18 cellular contexts compared by ENCODE assay signal in the genomic region with DNA sequence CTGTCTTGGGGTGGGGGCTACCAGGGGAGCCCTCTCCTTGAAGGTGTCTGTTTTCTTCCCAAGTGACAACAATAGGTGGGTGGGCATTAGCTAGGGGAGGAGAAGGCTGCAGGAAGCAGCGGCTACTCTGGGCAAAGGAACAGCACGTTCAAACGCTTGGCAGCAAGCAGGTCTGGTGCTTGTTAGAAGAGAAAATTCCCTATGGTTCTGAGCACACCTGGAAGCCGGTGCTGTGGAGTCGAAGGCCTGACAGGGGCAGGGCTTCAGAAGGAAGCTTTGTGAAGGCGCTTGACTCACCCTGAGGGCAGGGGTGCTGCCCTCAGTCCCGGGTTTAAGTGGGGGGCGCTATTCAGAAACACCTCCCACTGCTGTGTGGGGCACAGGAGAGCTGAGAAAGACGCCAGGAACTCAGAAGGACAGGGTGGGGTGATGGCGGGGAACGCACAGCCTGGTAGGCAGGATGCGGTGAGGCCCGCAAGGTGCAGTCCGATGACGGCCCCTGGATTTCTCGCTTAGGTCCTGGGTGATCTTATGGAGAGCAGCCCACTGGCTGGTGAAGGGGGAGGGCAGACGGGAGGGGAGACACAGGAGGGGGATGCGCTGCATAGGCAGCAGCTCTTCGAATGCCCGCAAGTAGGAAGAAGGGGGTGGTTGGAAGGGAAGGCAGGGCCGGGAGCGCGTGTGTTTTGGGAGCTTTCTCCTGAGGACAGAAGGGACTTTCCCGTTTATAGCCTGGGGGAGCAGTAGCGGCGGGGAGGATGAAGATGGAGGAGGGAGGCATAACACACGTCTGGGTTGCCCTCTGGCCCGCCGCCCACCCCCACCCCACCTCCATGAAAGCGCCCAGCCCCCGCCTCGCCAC. TPM values are rescaled to one million over a fixed set of nuclear protein-coding genes. Genes with fewer than 3 reads are reported as not detected.
DNase-seq lines count a peak whose midpoint lies in the region; ATAC-seq and TF ChIP-seq lines count a peak whose summit lies in the region.
"Had no signal": no experiment of that assay in that cellular context is flagged by ENCODE, and none has a peak within 500 bp of the region (broad histone marks: within the 10 kb centered on the region; RNA-seq: fewer than 3 reads in every experiment).

No MANE protein-coding gene starts in this region.

- H3K4me1 ChIP-seq in IMR-90 (ENCODE audit: control insufficient read depth, insufficient read depth, low read length) (peaks cover 4% of the 10 kb centered on the region; the same call in 1 of the 2 replicates), sigmoid colon (peaks cover 0 to 43% (median 28%) of the 10 kb centered on the region in 4 donors), ovary (ENCODE audit: insufficient read depth) (peaks cover 5% of the 10 kb centered on the region)

- H2AFZ ChIP-seq in IMR-90 (replicated peaks; ENCODE audit: low read length, poor library complexity): peak overlapping the region; percentile 58

- H2AK9ac ChIP-seq in IMR-90 (replicated peaks; ENCODE audit: low read depth, low read length, poor library complexity): no peak overlapping the region

- no peak for TF ChIP-seq RAD21 in IMR-90 (IDR thresholded peaks at IDR 0.05; ENCODE audit: low read length)

- POLR2A ChIA-PET in IMR-90 (lab: Charles Lee; ENCODE audit: unreplicated experiment): interaction anchor here (0.7 kb wide), 1 partner anchor 53 kb away, joined by 5 read pairs; a partner anchor contains a TSS

- H3K4ac ChIP-seq in IMR-90 (ENCODE audit: low read depth, low read length): no peak overlapping the region

- TF ChIP-seq POLR2A in IMR-90 (IDR thresholded peaks at IDR 0.05; ENCODE audit: low read depth, low read length) (no peak), sigmoid colon (IDR thresholded peaks at IDR 0.05) (no peak), ovary (IDR thresholded peaks at IDR 0.05) (no peak)

- H3K27ac Mint-ChIP-seq in activated naive CD4-positive, alpha-beta T cell treated with anti-CD3 and anti-CD28 coated beads, Interleukin-2, amount 50 U/mL, for 24 hours: peak overlapping the region; percentile 52
- no peak overlapping the region for H3K27ac Mint-ChIP-seq in activated T-cell treated with anti-CD3 and anti-CD28 coated beads, Interleukin-2, amount 50 U/mL, for 72 hours

- 72% methylated on average over 11 of the region's 32 CpGs; no CpG with 5 or more reads in 1 of the 2 experiments for WGBS in IMR-90 (ENCODE audit: extremely low coverage in 2 of 2, insufficient read length in 1 of 2), 2 experiments
- WGBS in sigmoid colon, 2 donors: 66 to 71% methylated on average over 32 of the region's 32 CpGs
- 67 to 72% (median 70%) methylated on average over 32 of the region's 32 CpGs for WGBS in ovary, 3 donors

- H3K27me3 ChIP-seq in IMR-90 (ENCODE audit: control insufficient read depth, insufficient read depth, low read length) (no peaks in the 10 kb centered on the region), sigmoid colon (peaks cover 0 to 5% (median 0%) of the 10 kb centered on the region in 3 donors), ovary (no peaks in the 10 kb centered on the region)

- H4K91ac ChIP-seq in IMR-90 (ENCODE audit: insufficient read depth, low read depth, low read length): no peak overlapping the region

- TF ChIP-seq CTCF in IMR-90 (conservative IDR thresholded peaks at IDR 0.05; ENCODE audit: low read depth, low read length) (no peak), sigmoid colon (IDR thresholded peaks at IDR 0.05) (no peak), ovary (IDR thresholded peaks at IDR 0.05) (no peak)

- H2BK15ac ChIP-seq in IMR-90 (ENCODE audit: low read depth, low read length): no peak overlapping the region

- H3K18ac ChIP-seq in IMR-90 (ENCODE audit: low read depth, low read length): no peak overlapping the region

- no peak overlapping the region for H3K56ac ChIP-seq in IMR-90 (ENCODE audit: extremely low read depth, insufficient read depth, low read length)

- peaks cover 2% of the 10 kb centered on the region; the same call in 1 of the 2 replicates for H3K36me3 ChIP-seq in IMR-90 (ENCODE audit: control insufficient read depth, insufficient read depth, low read length)
- H3K36me3 ChIP-seq in sigmoid colon: peaks cover 0 to 2% (median under 1%) of the 10 kb centered on the region in 4 donors
- H3K36me3 ChIP-seq in ovary: no peaks in the 10 kb centered on the region

- no peak overlapping the region for H3K23ac ChIP-seq in IMR-90 (ENCODE audit: low read depth, low read length)

- H3K9me1 ChIP-seq in IMR-90 (ENCODE audit: insufficient read depth, low read length): no peaks in the 10 kb centered on the region; the same call in 1 of the 2 replicates

- H3K4me3 ChIP-seq in IMR-90 (ENCODE audit: insufficient read depth, low read depth, low read length) (no peak overlapping the region), iPS-18c (ENCODE audit: insufficient read depth, low read depth, low read length) (peak overlapping the region; percentile 30; the same call in 1 of the 2 replicates), sigmoid colon (no peak overlapping the region), ovary (no peak overlapping the region)
- H3K4me3 ChIP-seq: left lung had no signal

- H3K27ac ChIP-seq in IMR-90 (ENCODE audit: insufficient read depth, low read length): no peak overlapping the region
- no peak overlapping the region for H3K27ac ChIP-seq in sigmoid colon
- H3K27ac ChIP-seq in ovary: no peak overlapping the region
- H3K27ac ChIP-seq: left lung had no signal

- in situ Hi-C loops in IMR-90 (cut with MboI; ENCODE audit: low sequenced_read_pairs): loop anchor here (5.0 to 25.0 kb wide), 3 partner anchors 171 to 1301 kb away; a partner anchor contains a TSS

- no peak for TF ChIP-seq EP300 in sigmoid colon (IDR thresholded peaks at IDR 0.05)
- TF ChIP-seq EP300 in ovary (IDR thresholded peaks at IDR 0.05): no peak

- no peak overlapping the region for H2BK5ac ChIP-seq in IMR-90 (ENCODE audit: low read depth, low read length, poor library complexity, severe bottlenecking)

- H3K9ac ChIP-seq in IMR-90 (ENCODE audit: low read depth, low read length): no peak overlapping the region

- no peak overlapping the region for H4K8ac ChIP-seq in IMR-90 (ENCODE audit: low read depth in 2 of 2, low read length in 2 of 2)

- H4K20me1 ChIP-seq in IMR-90 (ENCODE audit: insufficient read depth, low read length): no peaks in the 10 kb centered on the region

- CTCF ChIA-PET in IMR-90 (lab: Yijun Ruan, JAX): interaction anchor here (0.6 to 0.7 kb wide), 2 partner anchors 178 to 199 kb away, joined by 3 to 8 read pairs; no protein-coding TSS in a partner anchor

- H2BK120ac ChIP-seq in IMR-90 (ENCODE audit: low read depth, low read length): no peak overlapping the region

- no peak for ATAC-seq in IMR-90 (ENCODE audit: low read depth)
- ATAC-seq in activated T-cell treated with anti-CD3 and anti-CD28 coated beads, Interleukin-2, amount 50 U/mL, for 72 hours (replicated peaks in 1 of 2): no peak
- ATAC-seq: left lung had no signal

- no peak overlapping the region for H3K4me2 ChIP-seq in IMR-90 (ENCODE audit: low read depth, low read length)

- H3K9me3 ChIP-seq in IMR-90 (ENCODE audit: control insufficient read depth, insufficient read depth, low read length) (no peaks in the 10 kb centered on the region), iPS-18c (ENCODE audit: control insufficient read depth, insufficient read depth, low read length) (peaks cover 6% of the 10 kb centered on the region), sigmoid colon (no peaks in the 10 kb centered on the region), ovary (no peaks in the 10 kb centered on the region)
- H3K9me3 ChIP-seq: left lung had no signal

- peaks cover 3% of the 10 kb centered on the region for H3K27me3 Mint-ChIP-seq in activated naive CD4-positive, alpha-beta T cell treated with anti-CD3 and anti-CD28 coated beads, Interleukin-2, amount 50 U/mL, for 24 hours
- peaks cover 14% of the 10 kb centered on the region for H3K27me3 Mint-ChIP-seq in activated T-cell treated with anti-CD3 and anti-CD28 coated beads, Interleukin-2, amount 50 U/mL, for 72 hours (ENCODE audit: low read depth)

- no peak overlapping the region for H3K14ac ChIP-seq in IMR-90 (replicated peaks; ENCODE audit: low read depth, low read length)

- peak overlapping the region; percentile 40; the same call in 1 of the 2 replicates for H2AK5ac ChIP-seq in IMR-90 (ENCODE audit: low read depth, low read length)

- no peak for DNase-seq in activated naive CD4-positive, alpha-beta T cell treated with anti-CD3 and anti-CD28 coated beads, Interleukin-2, amount 50 U/mL, for 16 hours
- DNase-seq in IMR-90 (no peak), sigmoid colon (peak; percentile 53), CD1c-positive myeloid dendritic cell (ENCODE audit: extremely low spot score) (no peak), ovary (no peak)
- no peak for DNase-seq in activated T-cell treated with anti-CD3 and anti-CD28 coated beads, Interleukin-2, amount 50 U/mL, for 72 hours
- DNase-seq: caudate nucleus; DMS 273 treated with DMSO at 0.1 percent for 48 hours; effector memory CD4-positive, alpha-beta T cell; hypothalamus; NCI-H1694 treated with DMSO at 0.1 percent for 48 hours; NCI-H446; Right ventricle myocardium superior; stimulated activated CD4-positive, alpha-beta T cell treated with anti-CD3 and anti-CD28 coated beads, Interleukin-15, amount 100 ng/mL, for 24 hours had no signal

- peak overlapping the region; percentile 26 for H3K4me3 Mint-ChIP-seq in activated naive CD4-positive, alpha-beta T cell treated with anti-CD3 and anti-CD28 coated beads, Interleukin-2, amount 50 U/mL, for 24 hours
- H3K4me3 Mint-ChIP-seq in activated T-cell treated with anti-CD3 and anti-CD28 coated beads, Interleukin-2, amount 50 U/mL, for 72 hours: peak overlapping the region in 1 of 2 donors; percentile 44

- intact Hi-C loops in IMR-90 (cut with micrococcal nuclease) (loop anchor here (10.0 kb wide), 1 partner anchor 434 kb away; a partner anchor contains a TSS), sigmoid colon (cut with DNase I) (loop anchor here (5.0 kb wide), 1 partner anchor 36 kb away; no protein-coding TSS in a partner anchor), ovary (cut with DNase I) (loop anchor here in 1 of 4 donors (10.0 kb wide), 2 partner anchors 74 to 164 kb away; no protein-coding TSS in a partner anchor)

- H3K9me3 Mint-ChIP-seq in activated naive CD4-positive, alpha-beta T cell treated with anti-CD3 and anti-CD28 coated beads, Interleukin-2, amount 50 U/mL, for 24 hours: no peaks in the 10 kb centered on the region
- no peaks in the 10 kb centered on the region for H3K9me3 Mint-ChIP-seq in activated T-cell treated with anti-CD3 and anti-CD28 coated beads, Interleukin-2, amount 50 U/mL, for 72 hours

- no peak overlapping the region for H2BK20ac ChIP-seq in IMR-90 (ENCODE audit: low read depth, low read length)

- dilution Hi-C loops in IMR-90 (cut with HindIII; ENCODE audit: low sequenced_read_pairs, unreplicated experiment): no loop called here

- peaks cover 17% of the 10 kb centered on the region for H3K4me1 Mint-ChIP-seq in activated naive CD4-positive, alpha-beta T cell treated with anti-CD3 and anti-CD28 coated beads, Interleukin-2, amount 50 U/mL, for 24 hours
- H3K4me1 Mint-ChIP-seq in activated T-cell treated with anti-CD3 and anti-CD28 coated beads, Interleukin-2, amount 50 U/mL, for 72 hours (ENCODE audit: low read depth): peaks cover 28% of the 10 kb centered on the region

- H3K36me3 Mint-ChIP-seq in activated naive CD4-positive, alpha-beta T cell treated with anti-CD3 and anti-CD28 coated beads, Interleukin-2, amount 50 U/mL, for 24 hours: no peaks in the 10 kb centered on the region
- peaks cover 0 to 4% of the 10 kb centered on the region in 2 donors for H3K36me3 Mint-ChIP-seq in activated T-cell treated with anti-CD3 and anti-CD28 coated beads, Interleukin-2, amount 50 U/mL, for 72 hours (ENCODE audit: insufficient read depth in 2 of 2)

- peaks cover 0 to 7% of the 10 kb centered on the region in 2 experiments; a peak in 1 of 4 replicates for H3K79me1 ChIP-seq in IMR-90 (ENCODE audit: low read depth in 1 of 2, low read length in 2 of 2)

- H4K5ac ChIP-seq in IMR-90 (ENCODE audit: low read depth, low read length): no peak overlapping the region

- no TSS peak for BruUV-seq in IMR-90 (replicated peaks; lab: Mats Ljungman, UMichigan)

RNA-seq across cellular contexts. Expression of a gene that starts 3.2 kb away (rescaled TPM):
- not detected in 2 replicates for total RNA-seq in IMR-90 (2012; rRNA removed)
- 0.10 and 0.39 TPM in 2 replicates for polyA plus RNA-seq in IMR-90 (2012; rRNA removed)
- 0.11 and 1.0 TPM in 2 replicates for polyA plus RNA-seq in IMR-90 (2012; cell fraction: cytosol; rRNA removed)
- 0.80 and 0.91 TPM in 2 replicates for polyA plus RNA-seq in IMR-90 (2012; cell fraction: nucleus; rRNA removed; ENCODE audit: low replicate concordance)
- 1 to 10 TPM in 1 of 4 donors, under 1 TPM in 1, not detected in 2; 0.49 to 2.1 TPM for total RNA-seq in sigmoid colon
- under 1 TPM in 1 of 3 donors, not detected in 2; 0.64 TPM for polyA plus RNA-seq in sigmoid colon
- total RNA-seq in ovary: 1 to 10 TPM in 2 of 7 donors, under 1 TPM in 3, not detected in 2; 0.66 to 1.8 (median 0.92) TPM
- under 1 TPM in 1 of 2 donors, not detected in 1; 0.24 TPM for polyA plus RNA-seq in ovary
- total RNA-seq in activated T-cell treated with anti-CD3 and anti-CD28 coated beads, Interleukin-2, amount 50 U/mL, for 72 hours: not detected
- total RNA-seq: T-helper 2 cell treated with Interferon-gamma antibody and Interleukin-4, amounts not matched to agents 100 ng/mL and 5 ng/mL, for 36 hours had no signal

RNA-seq across cellular contexts. Expression of a gene that starts 52.3 kb away (rescaled TPM):
- total RNA-seq in IMR-90 (2012; rRNA removed) (7.2 and 9.0 TPM in 2 replicates), sigmoid colon (10 to 100 TPM; 15.8 to 27.3 (median 20.5) TPM), ovary (100 to 1,000 TPM in 1 of 7 donors, 10 to 100 TPM in 6; 19.8 to 100 (median 62.2) TPM)
- polyA plus RNA-seq in IMR-90 (2012; rRNA removed) (12.7 and 13.6 TPM in 2 replicates), sigmoid colon (10 to 100 TPM; 26.4 to 29.6 (median 27.8) TPM), ovary (10 to 100 TPM; 21.8 to 39.9 TPM)
- polyA plus RNA-seq in IMR-90 (2012; cell fraction: cytosol; rRNA removed): 11.3 and 18.9 TPM in 2 replicates
- polyA plus RNA-seq in IMR-90 (2012; cell fraction: nucleus; rRNA removed; ENCODE audit: low replicate concordance): 11.5 and 14.7 TPM in 2 replicates
- total RNA-seq in activated T-cell treated with anti-CD3 and anti-CD28 coated beads, Interleukin-2, amount 50 U/mL, for 72 hours: 10 to 100 TPM; 33.4 to 45.2 TPM

RNA-seq across cellular contexts. Expression of a gene that starts 56.4 kb away (rescaled TPM):
- total RNA-seq in IMR-90 (2012; rRNA removed) (68.5 and 118 TPM in 2 replicates), sigmoid colon (1 to 10 TPM in 3 of 4 donors, under 1 TPM in 1; 0.33 to 2.3 (median 1.8) TPM), ovary (1 to 10 TPM in 3 of 7 donors, under 1 TPM in 4; 0.36 to 4.5 (median 0.82) TPM)
- polyA plus RNA-seq in IMR-90 (2012; rRNA removed) (40.2 and 43.4 TPM in 2 replicates), sigmoid colon (10 to 100 TPM in 2 of 3 donors, 1 to 10 TPM in 1; 1.8 to 28.7 (median 11.3) TPM), ovary (1 to 10 TPM; 1.2 to 3.3 TPM)
- polyA plus RNA-seq in IMR-90 (2012; cell fraction: cytosol; rRNA removed): 3.3 and 5.3 TPM in 2 replicates
- 2.7 and 19.5 TPM in 2 replicates for polyA plus RNA-seq in IMR-90 (2012; cell fraction: nucleus; rRNA removed; ENCODE audit: low replicate concordance)
- 100 to 1,000 TPM; 324 to 425 TPM for total RNA-seq in activated T-cell treated with anti-CD3 and anti-CD28 coated beads, Interleukin-2, amount 50 U/mL, for 72 hours

Comparison
In these comparisons a context has a peak if more than half of its experiments do, and no peak if none do; other contexts are left out.
1. RNA of a gene that starts 56.4 kb away (total RNA-seq): 324 to 425 TPM in activated T-cell treated with anti-CD3 and anti-CD28 coated beads, Interleukin-2, amount 50 U/mL, for 72 hours and 68.5 to 118 TPM in IMR-90; 0.33 to 2.3 TPM in sigmoid colon and 0.36 to 4.5 TPM in ovary; every median in the first group is over 10 times any median in the second.